21 cellular contexts compared by ENCODE assay signal in the genomic region with DNA sequence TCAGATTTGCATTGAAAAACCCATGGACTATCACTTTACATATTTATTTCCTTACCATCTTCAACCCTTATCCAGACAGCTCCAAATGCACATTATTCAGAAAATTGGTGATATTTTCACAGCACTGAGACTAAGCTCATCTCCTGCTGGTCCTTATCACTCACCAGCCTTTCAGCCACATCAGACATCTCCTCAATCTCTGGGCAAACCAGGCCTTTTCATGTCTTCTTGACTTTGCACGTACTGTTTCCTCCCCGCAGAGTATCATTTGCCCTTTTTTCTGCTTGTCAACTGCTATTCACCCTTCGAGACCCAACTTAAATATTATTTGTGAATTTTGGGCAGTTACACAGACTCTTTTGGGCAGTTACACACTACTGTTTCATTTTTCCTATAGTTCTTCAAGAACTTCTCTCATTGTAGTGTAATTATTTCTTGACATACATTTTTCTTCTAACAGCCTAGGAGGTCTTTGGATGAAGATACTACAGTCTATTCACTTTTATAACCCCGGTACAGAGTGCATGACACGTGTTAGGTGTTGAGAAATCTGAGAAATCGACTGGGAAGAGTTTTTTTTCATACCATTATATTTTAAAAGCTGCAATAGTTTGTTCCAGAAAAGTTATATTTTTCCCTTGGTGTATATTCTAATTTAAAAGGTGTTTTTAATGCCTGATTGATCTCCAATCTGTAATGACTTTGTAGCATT.
DNase-seq lines count a peak whose midpoint lies in the region; ATAC-seq and TF ChIP-seq lines count a peak whose summit lies in the region.
"Had no signal": no experiment of that assay in that cellular context is flagged by ENCODE, and none has a peak within 500 bp of the region (broad histone marks: within the 10 kb centered on the region; RNA-seq: fewer than 3 reads in every experiment).

No MANE protein-coding gene starts in this region.

- H3K27me3 ChIP-seq in right atrium auricular region (no peaks in the 10 kb centered on the region), right cardiac atrium (ENCODE audit: control insufficient read depth, insufficient read depth) (no peaks in the 10 kb centered on the region), sigmoid colon (no peaks in the 10 kb centered on the region), vagina (no peaks in the 10 kb centered on the region)

- H3K36me3 ChIP-seq in right atrium auricular region, result no peaks in the 10 kb centered on the region
- H3K36me3 ChIP-seq in sigmoid colon, result no peaks in the 10 kb centered on the region
- H3K36me3 ChIP-seq in vagina, result no peaks in the 10 kb centered on the region

- TF ChIP-seq CTCF in right atrium auricular region (IDR thresholded peaks at IDR 0.05) (no peak), sigmoid colon (IDR thresholded peaks at IDR 0.05) (no peak), vagina (IDR thresholded peaks at IDR 0.05) (no peak)

- H3K27ac ChIP-seq in right atrium auricular region (peak overlapping the region; percentile 84 to 93), right cardiac atrium (ENCODE audit: low read length) (peak overlapping the region; percentile 25), sigmoid colon (peak overlapping the region; percentile 78 to 88 (median 88)), vagina (peak overlapping the region; percentile 88)

- peaks cover 0 to 26% of the 10 kb centered on the region in 2 donors for H3K4me1 ChIP-seq in right atrium auricular region
- H3K4me1 ChIP-seq in right cardiac atrium (ENCODE audit: control insufficient read depth, insufficient read depth, low read length), result peaks cover 3% of the 10 kb centered on the region
- peaks cover 0 to 37% (median 30%) of the 10 kb centered on the region in 4 donors for H3K4me1 ChIP-seq in sigmoid colon
- H3K4me1 ChIP-seq in vagina, result peaks cover 31% of the 10 kb centered on the region

- H3K4me3 ChIP-seq in right atrium auricular region (no peak overlapping the region), right cardiac atrium (ENCODE audit: low read length) (no peak overlapping the region), sigmoid colon (no peak overlapping the region), vagina (no peak overlapping the region)

- no peak for DNase-seq in right atrium auricular region (ENCODE audit: low spot score)
- DNase-seq in cardiac septum (ENCODE audit: low spot score), result no peak
- DNase-seq in right cardiac atrium, result no peak
- no peak for DNase-seq in sigmoid colon
- no peak for DNase-seq in vagina (ENCODE audit: extremely low spot score in 2 of 2)
- no peak for DNase-seq in HCEC 1CT
- no peak for DNase-seq in foreskin melanocyte
- DNase-seq: activated CD4-positive, alpha-beta T cell treated with anti-CD3 and anti-CD28 coated beads for 1 hour; dermis blood vessel endothelial cell; HFFc6; islet precursor cell; mesendoderm; NCI-H1417 treated with DMSO at 0.1 percent for 48 hours; NCI-H2107; NCI-H510A; RPMI8226; small intestine; stimulated activated CD4-positive, alpha-beta T cell treated with anti-CD3 and anti-CD28 coated beads, Interleukin-2, amount 100 ng/mL, for 48 hours had no signal

- intact Hi-C loops in cardiac septum (cut with DNase I), result loop anchor here (5.0 to 10.0 kb wide), 2 partner anchors 170 to 243 kb away; no protein-coding TSS in a partner anchor
- intact Hi-C loops in right cardiac atrium (cut with DNase I), result no loop called here
- intact Hi-C loops in sigmoid colon (cut with DNase I), result loop anchor here (5.0 kb wide), 2 partner anchors 98 to 117 kb away; partner anchors contain the start of gene FGGY
- intact Hi-C loops in vagina (cut with DNase I), result no loop called here

- TF ChIP-seq EP300 in sigmoid colon (IDR thresholded peaks at IDR 0.05), result no peak

- H3K9me3 ChIP-seq in right atrium auricular region, result no peaks in the 10 kb centered on the region
- H3K9me3 ChIP-seq in right cardiac atrium (ENCODE audit: control insufficient read depth, low read length), result no peaks in the 10 kb centered on the region
- H3K9me3 ChIP-seq in sigmoid colon, result no peaks in the 10 kb centered on the region
- no peaks in the 10 kb centered on the region for H3K9me3 ChIP-seq in vagina

- no peak for ATAC-seq in right cardiac atrium
- ATAC-seq in GM21526 (IDR thresholded peaks at IDR 0.05; ENCODE audit: low FRiP score, unreplicated experiment), result no peak
- ATAC-seq: activated naive CD4-positive, alpha-beta T cell treated with anti-CD3 and anti-CD28 coated beads, Interleukin-2, amount 50 U/mL, for 72 hours; naive thymus-derived CD8-positive, alpha-beta T cell had no signal

- TF ChIP-seq POLR2A in sigmoid colon (IDR thresholded peaks at IDR 0.05) (no peak), vagina (IDR thresholded peaks at IDR 0.05) (no peak)

- 81% methylated on average over 6 of the region's 6 CpGs for WGBS in right cardiac atrium
- WGBS in sigmoid colon, 2 donors, result 72 to 80% methylated on average over 6 of the region's 6 CpGs

Comparison
In these comparisons a context has a peak if more than half of its experiments do, and no peak if none do; other contexts are left out.
1. intact Hi-C loops: an anchor here in cardiac septum (5.0 to 10.0 kb wide) and sigmoid colon (5.0 kb wide); none called in right cardiac atrium and vagina.
2. H3K27ac ChIP-seq: peak in every context shown above with its lines; median percentile 88 in right atrium auricular region; 88 in vagina; 88 in sigmoid colon; 25 in right cardiac atrium.